ENCODE assay signal across 25 cellular contexts in the genomic region with DNA sequence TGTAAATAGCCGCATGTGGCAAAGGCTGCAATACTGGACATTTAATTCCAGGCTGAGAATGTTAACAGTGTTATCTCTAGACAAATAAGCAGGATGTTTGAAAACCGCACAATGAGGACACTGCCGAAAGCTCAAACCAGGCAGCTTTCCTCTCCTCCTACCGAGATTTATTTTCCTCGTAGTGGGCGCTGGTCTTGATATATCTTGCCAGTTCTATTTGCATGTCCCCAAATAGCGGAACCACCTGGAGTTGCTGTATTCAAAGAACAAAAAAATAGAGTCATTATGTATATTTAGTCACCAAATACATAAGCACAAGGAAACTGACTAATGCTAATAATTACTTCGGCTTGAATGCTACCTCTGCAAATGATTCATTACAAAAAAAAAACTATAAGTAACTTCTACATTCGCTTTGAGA. TPM values are rescaled to one million over a fixed set of nuclear protein-coding genes. Genes with fewer than 3 reads are reported as not detected.
DNase-seq lines count a peak whose midpoint lies in the region; TF ChIP-seq lines count a peak whose summit lies in the region.
"Had no signal": no experiment of that assay in that cellular context is flagged by ENCODE, and none has a peak within 500 bp of the region (broad histone marks: within the 10 kb centered on the region; RNA-seq: fewer than 3 reads in every experiment).

No MANE protein-coding gene starts in this region.

- H3K9ac ChIP-seq in Karpas-422 (ENCODE audit: low read length), result no peak overlapping the region
- H3K9ac ChIP-seq: BLaER1 treated with 17β-estradiol and CSF1 and Interleukin-3, amounts not matched to agents 10 nM and 100 nM had no signal

- no TSS peak for BruUV-seq in OCI-LY7 (replicated peaks; lab: Mats Ljungman, UMichigan)

- no peak overlapping the region for H2AFZ ChIP-seq in Karpas-422 (ENCODE audit: low read length)
- H2AFZ ChIP-seq in OCI-LY7 (ENCODE audit: low read length), result peak overlapping the region; percentile 65; the same call in 1 of the 2 replicates

- no peaks in the 10 kb centered on the region for H3K9me3 ChIP-seq in Karpas-422 (ENCODE audit: low read length)
- H3K9me3 ChIP-seq in OCI-LY7 (ENCODE audit: low read length), result no peaks in the 10 kb centered on the region
- no peaks in the 10 kb centered on the region for H3K9me3 ChIP-seq in stomach
- no peaks in the 10 kb centered on the region for H3K9me3 ChIP-seq in esophagus muscularis mucosa
- H3K9me3 ChIP-seq: BLaER1 treated with 17β-estradiol and CSF1 and Interleukin-3, amounts not matched to agents 10 nM and 100 nM; esophagus squamous epithelium; heart right ventricle; prostate gland; sigmoid colon; transverse colon had no signal

- TF ChIP-seq EP300 in stomach (IDR thresholded peaks at IDR 0.05) (no peak), esophagus muscularis mucosa (IDR thresholded peaks at IDR 0.05) (no peak)

- H3K9me2 ChIP-seq in Karpas-422 (replicated peaks; ENCODE audit: insufficient read depth, low read length) (no peaks in the 10 kb centered on the region), OCI-LY7 (ENCODE audit: insufficient read depth, low read length) (no peaks in the 10 kb centered on the region)

- intact Hi-C loops in OCI-LY7 (cut with micrococcal nuclease; ENCODE audit: unreplicated experiment), result no loop called here
- intact Hi-C loops in stomach (cut with DNase I; ENCODE audit: low total_unique reads), result no loop called here
- intact Hi-C loops in esophagus muscularis mucosa (cut with DNase I), result no loop called here

- POLR2A ChIA-PET in OCI-LY7 (lab: Charles Lee), result no interaction called here

- H3K4me3 ChIP-seq in Karpas-422 (ENCODE audit: low read length) (no peak overlapping the region), OCI-LY7 (ENCODE audit: low read depth, low read length, poor library complexity, severe bottlenecking) (peak overlapping the region; percentile 8), stomach (no peak overlapping the region), esophagus muscularis mucosa (no peak overlapping the region)
- H3K4me3 ChIP-seq: BLaER1 treated with 17β-estradiol and CSF1 and Interleukin-3, amounts not matched to agents 10 nM and 100 nM; coronary artery; esophagus squamous epithelium; heart right ventricle; prostate gland; sigmoid colon; transverse colon had no signal

- no peak overlapping the region for H3K27ac ChIP-seq in Karpas-422 (ENCODE audit: low read length)
- H3K27ac ChIP-seq in OCI-LY7 (ENCODE audit: low read depth, low read length, poor library complexity, severe bottlenecking), result peak overlapping the region; percentile 82
- peak overlapping the region in 2 of 5 donors; percentile 46 to 68 for H3K27ac ChIP-seq in stomach
- no peak overlapping the region for H3K27ac ChIP-seq in esophagus muscularis mucosa (replicated peaks in 1 of 4)
- H3K27ac ChIP-seq: BLaER1 treated with 17β-estradiol and CSF1 and Interleukin-3, amounts not matched to agents 10 nM and 100 nM; coronary artery; esophagus squamous epithelium; heart right ventricle; prostate gland; sigmoid colon; transverse colon had no signal

- peak overlapping the region; percentile 8 for H3K4me2 ChIP-seq in Karpas-422 (ENCODE audit: low read depth, low read length, poor library complexity, severe bottlenecking)
- peak overlapping the region; percentile 40 for H3K4me2 ChIP-seq in OCI-LY7 (ENCODE audit: low read length)
- H3K4me2 ChIP-seq: BLaER1 treated with 17β-estradiol and CSF1 and Interleukin-3, amounts not matched to agents 10 nM and 100 nM had no signal

- TF ChIP-seq CTCF in OCI-LY7 (conservative IDR thresholded peaks at IDR 0.05; ENCODE audit: low read length) (no peak), stomach (IDR thresholded peaks at IDR 0.05) (no peak), esophagus muscularis mucosa (IDR thresholded peaks at IDR 0.05) (no peak)

- no peaks in the 10 kb centered on the region for H3K36me3 ChIP-seq in Karpas-422 (ENCODE audit: insufficient read depth, low read length)
- no peaks in the 10 kb centered on the region for H3K36me3 ChIP-seq in OCI-LY7 (ENCODE audit: insufficient read depth, low read length)
- H3K36me3 ChIP-seq in stomach, result peaks cover 46 to 85% (median 78%) of the 10 kb centered on the region in 4 donors
- H3K36me3 ChIP-seq in esophagus muscularis mucosa, result peaks cover 46 to 85% (median 72%) of the 10 kb centered on the region in 4 donors

- CTCF ChIA-PET in OCI-LY7 (lab: Charles Lee; ENCODE audit: unreplicated experiment), result no interaction called here

- H3K4me1 ChIP-seq in Karpas-422 (ENCODE audit: low read length), result peaks cover 18% of the 10 kb centered on the region
- H3K4me1 ChIP-seq in OCI-LY7 (ENCODE audit: insufficient read depth, low read length, poor library complexity, severe bottlenecking), result peaks cover 74% of the 10 kb centered on the region
- peaks cover 0 to 8% (median 7%) of the 10 kb centered on the region in 4 donors for H3K4me1 ChIP-seq in stomach
- H3K4me1 ChIP-seq in esophagus muscularis mucosa, result peaks cover 0 to 9% (median 7%) of the 10 kb centered on the region in 4 donors
- H3K4me1 ChIP-seq: prostate gland had no signal

- TF ChIP-seq POLR2A in stomach (IDR thresholded peaks at IDR 0.05) (no peak), esophagus muscularis mucosa (IDR thresholded peaks at IDR 0.05; ENCODE audit: low read depth) (no peak)

- H4K20me1 ChIP-seq in Karpas-422 (ENCODE audit: insufficient read depth, low read depth, low read length) (no peaks in the 10 kb centered on the region), OCI-LY7 (ENCODE audit: insufficient read depth, low read length) (no peaks in the 10 kb centered on the region)

- H3K79me2 ChIP-seq in Karpas-422 (ENCODE audit: low read length) (no peaks in the 10 kb centered on the region), OCI-LY7 (ENCODE audit: insufficient read depth, low read depth, low read length) (no peaks in the 10 kb centered on the region)

- DNase-seq in Karpas-422 (peak; percentile 69), OCI-LY7 (ENCODE audit: low spot score) (peak; percentile 80), dermis blood vessel endothelial cell (peak; percentile 92), stomach (peak; percentile 34), esophagus muscularis mucosa (ENCODE audit: extremely low spot score) (no peak), NOMO-1 treated with dmso at 0.1 percent for 144 hours (lab: John Stamatoyannopoulos, UW; ENCODE audit: unreplicated experiment) (no peak)
- DNase-seq in activated CD4-positive, alpha-beta T cell treated with anti-CD3 and anti-CD28 coated beads for 4 hours, result no peak
- DNase-seq: activated effector memory CD4-positive, alpha-beta T cell treated with anti-CD3 and anti-CD28 coated beads, Interleukin-2, amount 50 U/mL, for 16 hours; activated T-cell treated with anti-CD3 and anti-CD28 coated beads for 4 hours; DMS79 treated with DMSO at 0.1 percent for 48 hours; esophagus squamous epithelium; foreskin melanocyte; GDM1; heart right ventricle; naive B cell; NCI-H1930; NCI-H524 treated with DMSO at 0.1 percent for 48 hours; NK-92 treated with Interleukin-12 subunit alpha and Interleukin-12 subunit beta, amount 100 ng/mL, for 24 hours; sigmoid colon; stimulated activated CD4-positive, alpha-beta T cell treated with anti-CD3 and anti-CD28 coated beads, Interleukin-12 subunit alpha, Interleukin-12 subunit beta, amount 100 ng/mL, for 4 hours; stimulated activated CD4-positive, alpha-beta T cell treated with anti-CD3 and anti-CD28 coated beads, Interleukin-2, amount 100 ng/mL, for 48 hours; transverse colon had no signal

- H3K27me3 ChIP-seq in Karpas-422 (ENCODE audit: low read length) (no peaks in the 10 kb centered on the region), stomach (no peaks in the 10 kb centered on the region), esophagus muscularis mucosa (no peaks in the 10 kb centered on the region)
- H3K27me3 ChIP-seq: BLaER1 treated with 17β-estradiol and CSF1 and Interleukin-3, amounts not matched to agents 10 nM and 100 nM; esophagus squamous epithelium; heart right ventricle; sigmoid colon; transverse colon had no signal

- 25 to 64% (median 55%) methylated on average over 9 of the region's 9 CpGs for WGBS in stomach, 5 donors
- 97% methylated on average over 9 of the region's 9 CpGs for WGBS in esophagus muscularis mucosa

RNA-seq across cellular contexts. Expression of a gene that starts 46.5 kb away (rescaled TPM):
- 0.04 and 1.7 TPM in 2 replicates for total RNA-seq in Karpas-422 (2014; rRNA removed; shearing (Covaris generic); ENCODE audit: low replicate concordance)
- 0.98 and 3.6 TPM in 2 replicates for total RNA-seq in OCI-LY7 (2014; rRNA removed; shearing (Covaris generic))
- total RNA-seq in OCI-LY7 (2022) (0.87 and 1.3 TPM in 2 replicates), dermis blood vessel endothelial cell (53.9 and 178 TPM in 2 replicates), stomach (100 to 1,000 TPM in 2 of 5 donors, 10 to 100 TPM in 3; 40.3 to 214 (median 99.9) TPM), esophagus muscularis mucosa (100 to 1,000 TPM in 2 of 4 donors, 10 to 100 TPM in 2; 86.8 to 131 (median 105) TPM)
- 10 to 100 TPM; 21.8 to 38.8 (median 33.1) TPM for polyA plus RNA-seq in stomach

Comparison
In these comparisons a context has a peak if more than half of its experiments do, and no peak if none do; other contexts are left out.
1. DNase-seq: peak in Karpas-422 (single experiment), OCI-LY7 (single experiment), dermis blood vessel endothelial cell (single experiment) and stomach (single experiment); none in esophagus muscularis mucosa (single experiment), NOMO-1 treated with dmso at 0.1 percent for 144 hours (single experiment) and activated CD4-positive, alpha-beta T cell treated with anti-CD3 and anti-CD28 coated beads for 4 hours (0 of 2).
2. RNA of a gene that starts 46.5 kb away (total RNA-seq): 86.8 to 131 TPM in esophagus muscularis mucosa, 40.3 to 214 TPM in stomach and 53.9 to 178 TPM in dermis blood vessel endothelial cell; 0.87 to 3.6 TPM in OCI-LY7 and 0.04 to 1.7 TPM in Karpas-422; every median in the first group is over 4 times any median in the second.